Comparison of ENCODE assay signal across 11 cellular contexts in the genomic region with DNA sequence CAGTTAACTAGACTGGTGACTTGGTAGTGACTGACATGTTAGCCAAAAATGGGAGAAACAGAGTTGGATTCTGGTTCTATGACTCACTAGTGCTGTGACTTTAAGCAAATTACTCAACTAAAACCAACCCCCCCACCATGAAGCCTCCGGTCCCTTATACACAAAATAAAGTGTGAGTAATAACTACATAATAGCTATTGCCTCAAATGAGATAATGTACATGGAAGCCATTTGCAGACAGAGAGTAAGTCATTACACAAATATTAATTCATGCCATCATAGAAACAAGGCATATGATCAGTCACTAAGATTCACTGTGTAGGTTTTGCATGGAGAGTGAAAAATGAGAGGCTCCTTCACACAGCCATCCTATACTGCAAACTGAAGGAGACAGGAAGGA.
DNase-seq lines count a peak whose midpoint lies in the region; ATAC-seq, FAIRE-seq and TF ChIP-seq lines count a peak whose summit lies in the region.
"Had no signal": no experiment of that assay in that cellular context is flagged by ENCODE, and none has a peak within 500 bp of the region (broad histone marks: within the 10 kb centered on the region; RNA-seq: fewer than 3 reads in every experiment).

No MANE protein-coding gene starts in this region.

- H3K36me3 Mint-ChIP-seq in activated CD8-positive, alpha-beta T cell treated with anti-CD3 and anti-CD28 coated beads for 36 hours (ENCODE audit: low read depth) = peaks cover 57% of the 10 kb centered on the region

- no peaks in the 10 kb centered on the region for H3K9me3 Mint-ChIP-seq in activated CD8-positive, alpha-beta T cell treated with anti-CD3 and anti-CD28 coated beads for 36 hours

- no peaks in the 10 kb centered on the region for H3K27me3 Mint-ChIP-seq in activated CD8-positive, alpha-beta T cell treated with anti-CD3 and anti-CD28 coated beads for 36 hours

- peak overlapping the region; percentile 39 for H3K4me3 Mint-ChIP-seq in activated CD8-positive, alpha-beta T cell treated with anti-CD3 and anti-CD28 coated beads for 36 hours

- TF ChIP-seq CTCF in activated CD8-positive, alpha-beta T cell treated with anti-CD3 and anti-CD28 coated beads for 36 hours (IDR thresholded peaks at IDR 0.05) = no peak
- no peak for TF ChIP-seq CTCF in fibroblast of villous mesenchyme (IDR thresholded peaks at IDR 0.05; ENCODE audit: insufficient read depth, low read depth, low read length)

- peak; percentile 84 for DNase-seq in A172 (ENCODE audit: low spot score)
- no peak for DNase-seq in GM12891 (ENCODE audit: insufficient read length, low spot score)
- DNase-seq in activated CD8-positive, alpha-beta T cell treated with anti-CD3 and anti-CD28 coated beads for 36 hours = peak; percentile 73
- DNase-seq in fibroblast of villous mesenchyme (ENCODE audit: low read depth) = peak; percentile 80
- no peak for DNase-seq in GDM1 (lab: John Stamatoyannopoulos, UW)
- no peak for DNase-seq in T-helper 1 cell
- DNase-seq in activated effector memory CD4-positive, alpha-beta T cell treated with Interleukin-2 at 50 U/mL for 16 hours = no peak
- DNase-seq in central memory CD4-positive, alpha-beta T cell = no peak
- DNase-seq: DND-41, NCI-H2029 had no signal

- peak; percentile 50 for FAIRE-seq in GM12891 (lab: Jason Lieb, UNC)

- peaks cover 85% of the 10 kb centered on the region for H3K4me1 Mint-ChIP-seq in activated CD8-positive, alpha-beta T cell treated with anti-CD3 and anti-CD28 coated beads for 36 hours (ENCODE audit: low read depth)

- no peak overlapping the region for H3K4me3 ChIP-seq in fibroblast of villous mesenchyme (ENCODE audit: low read depth, low read length)
- H3K4me3 ChIP-seq: SK-N-MC had no signal

- intact Hi-C loops in activated CD8-positive, alpha-beta T cell treated with anti-CD3 and anti-CD28 coated beads for 36 hours (cut with micrococcal nuclease) = no loop called here

- H3K27ac Mint-ChIP-seq in activated CD8-positive, alpha-beta T cell treated with anti-CD3 and anti-CD28 coated beads for 36 hours = peak overlapping the region; percentile 90

- TF ChIP-seq POLR2A in GM12891 (IDR thresholded peaks at IDR 0.05; ENCODE audit: low read depth, low read length) = no peak

- CTCF ChIA-PET in activated CD8-positive, alpha-beta T cell treated with anti-CD3 and anti-CD28 coated beads for 36 hours (lab: Charles Lee) = interaction anchor here (1.2 to 2.2 kb wide), 2 partner anchors 9 to 13 kb away, joined by 3 to 8 read pairs; no protein-coding TSS in a partner anchor

- POLR2A ChIA-PET in activated CD8-positive, alpha-beta T cell treated with anti-CD3 and anti-CD28 coated beads for 36 hours (lab: Charles Lee) = interaction anchor here (0.8 to 2.4 kb wide), 2 partner anchors 10 to 114 kb away, joined by 3 to 9 read pairs; no protein-coding TSS in a partner anchor

- peak; percentile 88 for ATAC-seq in activated CD8-positive, alpha-beta T cell treated with anti-CD3 and anti-CD28 coated beads for 36 hours

TF ChIP-seq in GM12891, 5 proteins besides CTCF, POLR2A, EP300 and RAD21:
- TF ChIP-seq SPI1 (IDR thresholded peaks at IDR 0.05; ENCODE audit: low read depth, low read length) (no peak), PAX5 (IDR thresholded peaks at IDR 0.05; ENCODE audit: insufficient read depth, low read length, severe bottlenecking) (no peak), TAF1 (IDR thresholded peaks at IDR 0.05; ENCODE audit: low read depth, low read length) (no peak), POU2F2 (IDR thresholded peaks at IDR 0.05; ENCODE audit: low read depth, low read length) (no peak), POLR2AphosphoS5 (IDR thresholded peaks at IDR 0.05; ENCODE audit: low read depth, low read length) (no peak)

Comparison
In these comparisons a context has a peak if more than half of its experiments do, and no peak if none do; other contexts are left out.
1. DNase-seq: peak in A172 (single experiment), activated CD8-positive, alpha-beta T cell treated with anti-CD3 and anti-CD28 coated beads for 36 hours (single experiment) and fibroblast of villous mesenchyme (single experiment); none in GM12891 (single experiment), GDM1 (single experiment), T-helper 1 cell (0 of 5), activated effector memory CD4-positive, alpha-beta T cell treated with Interleukin-2 at 50 U/mL for 16 hours (single experiment) and central memory CD4-positive, alpha-beta T cell (single experiment).